In genomic region chr6:105594272-105594671, GRCh38 we compare ENCODE assay signal across 25 cellular contexts.
DNase-seq lines count a peak whose midpoint lies in the region; ATAC-seq, FAIRE-seq and TF ChIP-seq lines count a peak whose summit lies in the region.
"Had no signal": no experiment of that assay in that cellular context is flagged by ENCODE, and none has a peak within 500 bp of the region (broad histone marks: within the 10 kb centered on the region; RNA-seq: fewer than 3 reads in every experiment).

No MANE protein-coding gene starts in this region.

- TF ChIP-seq RAD21 in A549 (conservative IDR thresholded peaks at IDR 0.05 in 1 of 2, IDR thresholded peaks at IDR 0.05 in 1 of 2) = no peak

- TF ChIP-seq EP300 in A549 (IDR thresholded peaks at IDR 0.05) = no peak

- H3K27ac ChIP-seq in A549 (peak overlapping the region; percentile 98 to 99), MM.1S (ENCODE audit: low read length) (no peak overlapping the region)
- H3K27ac ChIP-seq: ovary, right lobe of liver had no signal

- no peaks in the 10 kb centered on the region for H3K27me3 ChIP-seq in MM.1S (replicated peaks; ENCODE audit: insufficient read depth, low read length)
- H3K27me3 ChIP-seq: ovary, right lobe of liver had no signal

- no peaks in the 10 kb centered on the region for H3K36me3 ChIP-seq in MM.1S (replicated peaks; ENCODE audit: insufficient read depth, low read length)
- H3K36me3 ChIP-seq: ovary, right lobe of liver had no signal

- no peaks in the 10 kb centered on the region for H3K27me3 Mint-ChIP-seq in neural crest cell (ENCODE audit: low read depth)

- no peak overlapping the region for H3K9ac ChIP-seq in MM.1S (ENCODE audit: low read length)

- no peaks in the 10 kb centered on the region for H3K9me3 ChIP-seq in A549
- H3K9me3 ChIP-seq in MM.1S (replicated peaks; ENCODE audit: insufficient read depth, low read length) = no peaks in the 10 kb centered on the region
- H3K9me3 ChIP-seq: ovary, right lobe of liver had no signal

- TF ChIP-seq POLR2A in A549 (IDR thresholded peaks at IDR 0.05; ENCODE audit: low read length) = no peak

- peaks cover 31% of the 10 kb centered on the region for H3K4me1 Mint-ChIP-seq in neural crest cell

- H2AFZ ChIP-seq in MM.1S (ENCODE audit: low read length) = no peak overlapping the region

- H3K4me1 ChIP-seq in A549 = peaks cover 95% of the 10 kb centered on the region
- peaks cover 39% of the 10 kb centered on the region for H3K4me1 ChIP-seq in MM.1S (ENCODE audit: low read length)
- H3K4me1 ChIP-seq: right lobe of liver had no signal

- H3K4me2 ChIP-seq in A549 (peak overlapping the region; percentile 51; the same call in 2 of the 3 replicates), MM.1S (ENCODE audit: low read depth, low read length) (no peak overlapping the region)

- POLR2A ChIA-PET in A549 (lab: Yijun Ruan, JAX) = interaction anchor here (2.0 kb wide), 1 partner anchor 492 kb away, joined by 4 read pairs; the partner anchor contains the start of gene PRDM1

- ATAC-seq in A549 (no peak), GM21526 (IDR thresholded peaks at IDR 0.05; ENCODE audit: low FRiP score, unreplicated experiment) (no peak)
- ATAC-seq: right lobe of liver had no signal

- no peaks in the 10 kb centered on the region for H3K9me3 Mint-ChIP-seq in neural crest cell

- peaks cover 7% of the 10 kb centered on the region; the same call in 1 of the 2 replicates for H3F3A ChIP-seq in MM.1S (ENCODE audit: insufficient read depth, low read length)

- no peak overlapping the region for H3K4me3 Mint-ChIP-seq in neural crest cell
- H3K4me3 Mint-ChIP-seq: activated CD4-positive, alpha-beta T cell treated with anti-CD3 and anti-CD28 coated beads, Interleukin-2, amount 10 ng/mL, durations not matched to agents 7 days and 5 days; type B pancreatic cell had no signal

- CTCF ChIA-PET in A549 (lab: Yijun Ruan, JAX) = no interaction called here

- no peak for DNase-seq in A549 (ENCODE audit: low read depth in 1 of 2, low spot score in 1 of 2)
- DNase-seq in MM.1S = peak; percentile 30
- DNase-seq in cerebellum (ENCODE audit: low spot score) = peak; percentile 52
- DNase-seq in neural crest cell (ENCODE audit: low read depth, low spot score) = no peak
- DNase-seq in activated T-cell treated with anti-CD3 and anti-CD28 coated beads for 4 hours = no peak
- DNase-seq in NCI-H2227 (lab: John Stamatoyannopoulos, UW; ENCODE audit: unreplicated experiment) = no peak
- DNase-seq in AG08396 (ENCODE audit: low spot score) = no peak
- DNase-seq: activated CD4-positive, alpha-beta T cell treated with anti-CD3 and anti-CD28 coated beads, Interleukin-2, amount 10 ng/mL, durations not matched to agents 7 days and 5 days; activated CD8-positive, alpha-beta memory T cell treated with anti-CD3 and anti-CD28 coated beads, Interleukin-2, amount 50 U/mL, for 4 hours; activated gamma-delta T cell treated with Interleukin-2 at 50 U/mL for 16 hours; DMS153; effector CD8-positive, alpha-beta T cell; KG1; left ventricle myocardium superior; NCI-H1048; NCI-H2081 treated with DMSO at 0.1 percent for 48 hours; NCI-H510A treated with DMSO at 0.1 percent for 48 hours; ovary; right lobe of liver; stimulated activated CD4-positive, alpha-beta T cell treated with anti-CD3 and anti-CD28 coated beads, Interleukin-1b, Interleukin-23, amount 100 ng/mL, for 48 hours; stimulated activated naive CD4-positive, alpha-beta T cell treated with Interleukin-2 at 50 U/mL for 16 hours; T-helper 1 cell had no signal

- H3K9me2 ChIP-seq in MM.1S (replicated peaks; ENCODE audit: insufficient read depth, low read length) = no peaks in the 10 kb centered on the region

- H3K36me3 Mint-ChIP-seq in neural crest cell (ENCODE audit: low read depth) = no peaks in the 10 kb centered on the region
- H3K36me3 Mint-ChIP-seq: type B pancreatic cell had no signal

- no peaks in the 10 kb centered on the region for H4K20me1 ChIP-seq in MM.1S (ENCODE audit: insufficient read depth, low read length)

- no peak for TF ChIP-seq CTCF in A549 (IDR thresholded peaks at IDR 0.05)
- TF ChIP-seq CTCF in MM.1S (IDR thresholded peaks at IDR 0.05; ENCODE audit: low read length) = no peak
- no peak for TF ChIP-seq CTCF in neural crest cell (conservative IDR thresholded peaks at IDR 0.05)

- no peak for FAIRE-seq in A549 (lab: Jason Lieb, UNC)
- FAIRE-seq: GM12892 had no signal

- H3K79me2 ChIP-seq in MM.1S (ENCODE audit: low read length) = no peaks in the 10 kb centered on the region

- peak overlapping the region; percentile 78 for H3K27ac Mint-ChIP-seq in neural crest cell (ENCODE audit: unreplicated experiment)
- H3K27ac Mint-ChIP-seq: activated CD4-positive, alpha-beta T cell treated with anti-CD3 and anti-CD28 coated beads, Interleukin-2, amount 10 ng/mL, durations not matched to agents 7 days and 5 days; type B pancreatic cell had no signal

- WGBS in A549 (ENCODE audit: missing lambda C conversion rate) = 83% methylated on average over 1 of the region's 1 CpG

- H3K4me3 ChIP-seq in A549 = no peak overlapping the region
- H3K4me3 ChIP-seq in MM.1S (ENCODE audit: low read length) = no peak overlapping the region
- H3K4me3 ChIP-seq: ovary, right lobe of liver had no signal

TF ChIP-seq in A549, 52 proteins besides CTCF, POLR2A, EP300 and RAD21:
- no peak for TF ChIP-seq GATA3 (IDR thresholded peaks at IDR 0.05; ENCODE audit: borderline replicate concordance)
- TF ChIP-seq PHF8 (IDR thresholded peaks at IDR 0.05; ENCODE audit: borderline replicate concordance, low read depth) = no peak
- TF ChIP-seq POLR2AphosphoS2 (conservative IDR thresholded peaks at IDR 0.05; ENCODE audit: low read length) = no peak
- no peak for TF ChIP-seq HOXA7 (CRISPR knock-in tag; IDR thresholded peaks at IDR 0.05)
- no peak for TF ChIP-seq SREBF2 (IDR thresholded peaks at IDR 0.05)
- no peak for TF ChIP-seq HOXB13 (CRISPR knock-in tag; IDR thresholded peaks at IDR 0.05; ENCODE audit: low read depth)
- no peak for TF ChIP-seq HDAC2 (IDR thresholded peaks at IDR 0.05)
- TF ChIP-seq SMC3 (IDR thresholded peaks at IDR 0.05) = no peak
- no peak for TF ChIP-seq EHF (CRISPR knock-in tag; IDR thresholded peaks at IDR 0.05)
- TF ChIP-seq MAX (IDR thresholded peaks at IDR 0.05) = no peak
- no peak for TF ChIP-seq BHLHE40 (IDR thresholded peaks at IDR 0.05; ENCODE audit: low read depth, low read length)
- no peak for TF ChIP-seq ZFP36 (IDR thresholded peaks at IDR 0.05; ENCODE audit: borderline replicate concordance, partially characterized antibody)
- TF ChIP-seq RARB (CRISPR knock-in tag; IDR thresholded peaks at IDR 0.05) = no peak
- TF ChIP-seq E2F6 (IDR thresholded peaks at IDR 0.05; ENCODE audit: borderline replicate concordance, low read depth) = no peak
- no peak for TF ChIP-seq REST (IDR thresholded peaks at IDR 0.05)
- TF ChIP-seq ZC3H11A (IDR thresholded peaks at IDR 0.05) = no peak
- no peak for TF ChIP-seq FOXS1 (CRISPR knock-in tag; IDR thresholded peaks at IDR 0.05)

Comparison
In these comparisons a context has a peak if more than half of its experiments do, and no peak if none do; other contexts are left out.
1. DNase-seq: peak in MM.1S (single experiment) and cerebellum (single experiment); none in A549 (0 of 2), neural crest cell (single experiment), activated T-cell treated with anti-CD3 and anti-CD28 coated beads for 4 hours (single experiment), NCI-H2227 (single experiment) and AG08396 (single experiment).